ENCODE assay signal across 8 cellular contexts in the genomic region with DNA sequence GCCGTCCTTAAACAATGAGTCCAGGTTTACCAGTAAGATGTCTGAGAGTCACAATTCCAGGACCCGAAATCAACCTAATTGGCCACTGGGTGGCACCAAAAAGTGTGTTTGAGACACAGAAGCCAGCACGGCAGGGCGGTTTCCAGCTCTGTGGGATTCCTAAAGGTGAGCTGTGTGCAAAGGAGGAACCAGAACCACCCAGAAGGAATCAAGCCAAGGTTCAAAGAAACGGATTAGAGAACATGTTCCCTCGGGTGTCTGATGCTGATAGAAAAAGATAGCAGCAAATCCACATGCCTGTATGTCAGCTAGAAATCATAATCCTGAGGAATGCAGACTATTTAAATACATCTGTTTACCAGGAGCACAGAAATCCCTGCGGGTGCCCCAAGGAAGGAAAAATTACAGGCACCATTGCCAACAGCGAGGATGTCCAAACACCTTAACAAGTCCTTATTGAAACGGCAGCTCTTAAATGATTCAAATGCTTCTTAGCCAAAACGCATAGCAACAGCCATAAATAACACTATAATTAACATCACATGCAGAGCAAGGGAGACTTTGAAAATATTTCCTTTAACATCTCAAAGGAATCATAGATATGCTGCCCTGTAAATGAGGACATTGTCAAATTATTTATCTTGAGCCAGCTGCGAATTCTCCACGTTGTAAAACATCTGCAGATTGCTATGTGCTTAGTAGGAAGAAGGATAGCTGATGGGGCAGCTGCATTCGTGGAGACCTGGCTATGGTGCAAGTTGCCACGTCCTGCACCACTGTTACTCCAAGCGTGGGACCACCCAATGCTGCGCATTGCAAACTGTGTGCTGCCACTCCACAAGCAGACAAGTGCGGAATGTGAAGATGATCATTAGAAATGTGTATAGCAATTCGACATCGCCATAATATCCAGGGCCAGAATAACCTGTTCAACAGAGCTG.
DNase-seq lines count a peak whose midpoint lies in the region; ATAC-seq and TF ChIP-seq lines count a peak whose summit lies in the region.

No MANE protein-coding gene starts in this region.

- POLR2A ChIA-PET in activated CD4-positive, alpha-beta memory T cell treated with anti-CD3 and anti-CD28 coated beads, Interleukin-2, amount 10 ng/mL, durations not matched to agents 7 days and 5 days (lab: Charles Lee) = no interaction called here

- no peaks in the 10 kb centered on the region for H3K4me1 ChIP-seq in mucosa of descending colon (ENCODE audit: low read depth)

- H3K9me3 Mint-ChIP-seq in activated CD4-positive, alpha-beta memory T cell treated with anti-CD3 and anti-CD28 coated beads, Interleukin-2, amount 10 ng/mL, durations not matched to agents 7 days and 5 days = no peaks in the 10 kb centered on the region

- H3K4me3 ChIP-seq in mucosa of descending colon = no peak overlapping the region

- H3K4me3 Mint-ChIP-seq in activated CD4-positive, alpha-beta memory T cell treated with anti-CD3 and anti-CD28 coated beads, Interleukin-2, amount 10 ng/mL, durations not matched to agents 7 days and 5 days = no peak overlapping the region

- no peaks in the 10 kb centered on the region for H3K36me3 ChIP-seq in mucosa of descending colon (ENCODE audit: low read depth)

- H3K4me1 Mint-ChIP-seq in activated CD4-positive, alpha-beta memory T cell treated with anti-CD3 and anti-CD28 coated beads, Interleukin-2, amount 10 ng/mL, durations not matched to agents 7 days and 5 days = no peaks in the 10 kb centered on the region

- peak; percentile 83 for DNase-seq in AG08396 (ENCODE audit: low spot score)
- DNase-seq in NCI-H526 treated with DMSO at 0.1 percent for 48 hours (lab: John Stamatoyannopoulos, UW) = peak; percentile 56
- peak; percentile 48 for DNase-seq in activated CD4-positive, alpha-beta memory T cell treated with anti-CD3 and anti-CD28 coated beads, Interleukin-2, amount 10 ng/mL, durations not matched to agents 7 days and 5 days
- DNase-seq in epithelial cell of prostate (ENCODE audit: low read depth, low spot score) = peak; percentile 14
- peak in 2 of 3 donors; percentile 54 to 79 for DNase-seq in mucosa of descending colon
- DNase-seq in stimulated activated naive CD8-positive, alpha-beta T cell treated with anti-CD3 and anti-CD28 coated beads, Interleukin-15, Interleukin-2, amounts not matched to agents 100 U/mL and 50 U/mL, for 24 hours = peak; percentile 46

- H3K36me3 Mint-ChIP-seq in activated CD4-positive, alpha-beta memory T cell treated with anti-CD3 and anti-CD28 coated beads, Interleukin-2, amount 10 ng/mL, durations not matched to agents 7 days and 5 days (ENCODE audit: low read depth) = no peaks in the 10 kb centered on the region

- no peak overlapping the region for H3K27ac Mint-ChIP-seq in activated CD4-positive, alpha-beta memory T cell treated with anti-CD3 and anti-CD28 coated beads, Interleukin-2, amount 10 ng/mL, durations not matched to agents 7 days and 5 days

- peak; percentile 11 for TF ChIP-seq CTCF in mucosa of descending colon (IDR thresholded peaks at IDR 0.05)

- ATAC-seq in GM18519 (IDR thresholded peaks at IDR 0.05; ENCODE audit: low FRiP score, unreplicated experiment) (peak; percentile 69), HG03457 (IDR thresholded peaks at IDR 0.05; ENCODE audit: unreplicated experiment) (peak; percentile 71), mucosa of descending colon (peak; percentile 76)
- no peak for ATAC-seq in stimulated activated naive CD8-positive, alpha-beta T cell treated with anti-CD3 and anti-CD28 coated beads, Interleukin-15, Interleukin-2, amounts not matched to agents 100 U/mL and 50 U/mL, for 24 hours

- intact Hi-C loops in mucosa of descending colon (cut with DNase I, micrococcal nuclease) = no loop called here

- H3K27me3 Mint-ChIP-seq in activated CD4-positive, alpha-beta memory T cell treated with anti-CD3 and anti-CD28 coated beads, Interleukin-2, amount 10 ng/mL, durations not matched to agents 7 days and 5 days = peaks cover 2% of the 10 kb centered on the region

- CTCF ChIA-PET in activated CD4-positive, alpha-beta memory T cell treated with anti-CD3 and anti-CD28 coated beads, Interleukin-2, amount 10 ng/mL, durations not matched to agents 7 days and 5 days (lab: Charles Lee) = interaction anchor here (0.7 to 5.7 kb wide), 7 partner anchors 15 to 564 kb away, joined by 3 to 38 read pairs (median 5); no protein-coding TSS in a partner anchor

- H3K27ac ChIP-seq in epithelial cell of prostate = no peak overlapping the region

- no peaks in the 10 kb centered on the region for H3K9me3 ChIP-seq in mucosa of descending colon

Comparison
In these comparisons a context has a peak if more than half of its experiments do, and no peak if none do; other contexts are left out.
1. DNase-seq: peak in every context shown above with its lines; median percentile 83 in AG08396; 66 in mucosa of descending colon; 56 in NCI-H526 treated with DMSO at 0.1 percent for 48 hours; 48 in activated CD4-positive, alpha-beta memory T cell treated with anti-CD3 and anti-CD28 coated beads, Interleukin-2, amount 10 ng/mL, durations not matched to agents 7 days and 5 days; 46 in stimulated activated naive CD8-positive, alpha-beta T cell treated with anti-CD3 and anti-CD28 coated beads, Interleukin-15, Interleukin-2, amounts not matched to agents 100 U/mL and 50 U/mL, for 24 hours; 14 in epithelial cell of prostate.